16 cellular contexts compared by ENCODE assay signal in genomic region chr16:88760424-88761142, GRCh38. TPM values are rescaled to one million over a fixed set of nuclear protein-coding genes. Genes with fewer than 3 reads are reported as not detected.
DNase-seq lines count a peak whose midpoint lies in the region; ATAC-seq and TF ChIP-seq lines count a peak whose summit lies in the region.
"Had no signal": no experiment of that assay in that cellular context is flagged by ENCODE, and none has a peak within 500 bp of the region (broad histone marks: within the 10 kb centered on the region; RNA-seq: fewer than 3 reads in every experiment).

No MANE protein-coding gene starts in this region.

- TF ChIP-seq CTCF in MCF 10A (IDR thresholded peaks at IDR 0.05; ENCODE audit: unreplicated experiment) (no peak), mammary epithelial cell (conservative IDR thresholded peaks at IDR 0.05 in 1 of 2, IDR thresholded peaks at IDR 0.05 in 1 of 2; ENCODE audit: extremely low read depth in 1 of 2, insufficient read depth in 1 of 2, low read depth in 1 of 2, low read length in 2 of 2) (no peak), colonic mucosa (IDR thresholded peaks at IDR 0.05) (no peak), GM10266 (IDR thresholded peaks at IDR 0.05; ENCODE audit: control insufficient read depth, insufficient read depth, low read depth, missing control alignments) (no peak)

- BruUV-seq in MCF 10A (replicated peaks; lab: Mats Ljungman, UMichigan), result no TSS peak
- no TSS peak for BruUV-seq in mammary epithelial cell (replicated peaks; lab: Mats Ljungman, UMichigan)

- CTCF ChIA-PET in MCF 10A (lab: Yijun Ruan, JAX) (interaction anchor here (0.5 to 2.5 kb wide), 5 partner anchors 8 to 453 kb away, joined by 3 to 13 read pairs (median 3); no protein-coding TSS in a partner anchor), mammary epithelial cell (lab: Charles Lee; ENCODE audit: low non-redundant PET) (no interaction called here)

- DNase-seq in MCF 10A (ENCODE audit: unreplicated experiment) (peak; percentile 46), mammary epithelial cell (no peak), colonic mucosa (peak; percentile 77), GM10266 (ENCODE audit: extremely low spot score) (no peak)
- no peak for DNase-seq in activated T-cell treated with anti-CD3 and anti-CD28 coated beads, Interleukin-2, amount 50 U/mL, for 4 hours
- no peak for DNase-seq in stimulated activated CD4-positive, alpha-beta T cell treated with anti-CD3 and anti-CD28 coated beads, Interleukin-1b, Interleukin-23, amount 100 ng/mL, for 48 hours
- DNase-seq: DMS53, glutamatergic neuron, HFFc6, kidney glomerular epithelial cell, NCI-H524 treated with DMSO at 0.1 percent for 48 hours, small intestine had no signal

- H3K36me3 ChIP-seq in mammary epithelial cell (ENCODE audit: insufficient read depth, low read length) (no peaks in the 10 kb centered on the region), colonic mucosa (no peaks in the 10 kb centered on the region), mucosa of rectum (ENCODE audit: control insufficient read depth in 2 of 2, insufficient read depth in 2 of 2, low read length in 2 of 2) (no peaks in the 10 kb centered on the region)

- no peaks in the 10 kb centered on the region for H3K9me3 Mint-ChIP-seq in MCF 10A (ENCODE audit: unreplicated experiment)
- H3K9me3 Mint-ChIP-seq in activated T-cell treated with anti-CD3 and anti-CD28 coated beads, Interleukin-2, amount 50 U/mL, for 4 hours, result no peaks in the 10 kb centered on the region
- H3K9me3 Mint-ChIP-seq: HFFc6, nephron had no signal

- no peak overlapping the region for H3K4me3 Mint-ChIP-seq in MCF 10A (ENCODE audit: unreplicated experiment)
- H3K4me3 Mint-ChIP-seq in activated T-cell treated with anti-CD3 and anti-CD28 coated beads, Interleukin-2, amount 50 U/mL, for 4 hours, result no peak overlapping the region
- H3K4me3 Mint-ChIP-seq: HFFc6, nephron had no signal

- no peaks in the 10 kb centered on the region for H3K27me3 ChIP-seq in mammary epithelial cell (ENCODE audit: insufficient read depth, low read length)
- no peaks in the 10 kb centered on the region for H3K27me3 ChIP-seq in colonic mucosa
- no peaks in the 10 kb centered on the region for H3K27me3 ChIP-seq in mucosa of rectum (ENCODE audit: control insufficient read depth in 2 of 2, insufficient read depth in 2 of 2, low read length in 2 of 2)
- H3K27me3 ChIP-seq: suprapubic skin had no signal

- ATAC-seq in activated T-cell treated with anti-CD3 and anti-CD28 coated beads, Interleukin-2, amount 50 U/mL, for 4 hours, result no peak
- ATAC-seq in HG03095 (IDR thresholded peaks at IDR 0.05; ENCODE audit: unreplicated experiment), result no peak

- POLR2A ChIA-PET in MCF 10A (lab: Yijun Ruan, JAX), result interaction anchor here (0.6 kb wide), 1 partner anchor 143 kb away, joined by 3 read pairs; no protein-coding TSS in a partner anchor

- H3K9ac ChIP-seq in mammary epithelial cell (ENCODE audit: insufficient read depth, low read length), result no peak overlapping the region
- peak overlapping the region in 1 of 2 donors; percentile 68 for H3K9ac ChIP-seq in colonic mucosa (ENCODE audit: low read depth in 2 of 2, low read length in 2 of 2)
- H3K9ac ChIP-seq in mucosa of rectum (ENCODE audit: low read depth in 1 of 2, low read length in 2 of 2), result peak overlapping the region in 1 of 2 donors; percentile 53

- intact Hi-C loops in MCF 10A (cut with micrococcal nuclease), result no loop called here
- intact Hi-C loops in mammary epithelial cell (cut with micrococcal nuclease), result no loop called here
- intact Hi-C loops in colonic mucosa (cut with DNase I), result no loop called here

- H3K4me2 ChIP-seq in mammary epithelial cell (ENCODE audit: insufficient read depth, low read depth, low read length), result no peak overlapping the region

- dilution Hi-C loops in mammary epithelial cell (cut with HindIII; ENCODE audit: low sequenced_read_pairs), result no loop called here

- no peak overlapping the region for H2AFZ ChIP-seq in mammary epithelial cell (ENCODE audit: low read depth, low read length)

- peaks cover 97% of the 10 kb centered on the region for H3K79me2 ChIP-seq in mammary epithelial cell (ENCODE audit: insufficient read depth, low read length)

- H3K27ac ChIP-seq in mammary epithelial cell (ENCODE audit: insufficient read depth, low read depth, low read length) (no peak overlapping the region), colonic mucosa (peak overlapping the region; percentile 62), mucosa of rectum (ENCODE audit: low read depth in 2 of 2, low read length in 2 of 2) (peak overlapping the region; percentile 71 to 75)
- H3K27ac ChIP-seq: suprapubic skin had no signal

- H3K9me3 ChIP-seq in mammary epithelial cell (replicated peaks; ENCODE audit: insufficient read depth, low read length) (no peaks in the 10 kb centered on the region), colonic mucosa (no peaks in the 10 kb centered on the region), mucosa of rectum (ENCODE audit: control insufficient read depth in 2 of 2, low read length in 2 of 2) (no peaks in the 10 kb centered on the region)
- H3K9me3 ChIP-seq: suprapubic skin had no signal

- in situ Hi-C loops in mammary epithelial cell (cut with MboI; ENCODE audit: low sequenced_read_pairs in 2 of 2), result no loop called here

- H3K27me3 Mint-ChIP-seq in MCF 10A (ENCODE audit: insufficient read depth, unreplicated experiment), result no peaks in the 10 kb centered on the region
- no peaks in the 10 kb centered on the region for H3K27me3 Mint-ChIP-seq in activated T-cell treated with anti-CD3 and anti-CD28 coated beads, Interleukin-2, amount 50 U/mL, for 4 hours (ENCODE audit: low read depth)

- peaks cover 17% of the 10 kb centered on the region for H4K20me1 ChIP-seq in mammary epithelial cell (ENCODE audit: insufficient read depth, low read length)

- peaks cover 22% of the 10 kb centered on the region for H3K36me3 Mint-ChIP-seq in MCF 10A (ENCODE audit: insufficient read depth, unreplicated experiment)
- H3K36me3 Mint-ChIP-seq in activated T-cell treated with anti-CD3 and anti-CD28 coated beads, Interleukin-2, amount 50 U/mL, for 4 hours (ENCODE audit: insufficient read depth), result no peaks in the 10 kb centered on the region

- peaks cover under 1% of the 10 kb centered on the region for H3K4me1 Mint-ChIP-seq in MCF 10A (ENCODE audit: insufficient read depth, unreplicated experiment)
- H3K4me1 Mint-ChIP-seq in activated T-cell treated with anti-CD3 and anti-CD28 coated beads, Interleukin-2, amount 50 U/mL, for 4 hours (ENCODE audit: low read depth), result peaks cover 26% of the 10 kb centered on the region

- 90% methylated on average over 12 of the region's 24 CpGs for WGBS in mammary epithelial cell (ENCODE audit: low coverage, missing lambda C conversion rate)

- H3K4me1 ChIP-seq in mammary epithelial cell (ENCODE audit: insufficient read depth, low read length) (peaks cover 25% of the 10 kb centered on the region), colonic mucosa (peaks cover 39% of the 10 kb centered on the region), mucosa of rectum (ENCODE audit: control insufficient read depth in 2 of 2, insufficient read depth in 2 of 2, low read length in 2 of 2) (peaks cover 29 to 56% of the 10 kb centered on the region in 2 donors)

- H3K4me3 ChIP-seq in mammary epithelial cell (replicated peaks in 1 of 3; ENCODE audit: insufficient read depth in 1 of 3, low read depth in 2 of 3, low read length in 3 of 3), result no peak overlapping the region
- H3K4me3 ChIP-seq in colonic mucosa, result no peak overlapping the region
- H3K4me3 ChIP-seq in mucosa of rectum (ENCODE audit: low read length in 2 of 2), result peak overlapping the region in 1 of 2 donors; percentile 18
- H3K4me3 ChIP-seq: suprapubic skin had no signal

- H3K27ac Mint-ChIP-seq in MCF 10A (ENCODE audit: low read depth, unreplicated experiment), result no peak overlapping the region
- H3K27ac Mint-ChIP-seq: HFFc6, nephron had no signal

RNA-seq across cellular contexts. Expression of gene PIEZO1, which starts 24.4 kb away (rescaled TPM):
- total RNA-seq in MCF 10A (2022) (193 and 195 TPM in 2 replicates), mammary epithelial cell (100 to 1,000 TPM; 165 to 215 TPM), colonic mucosa (100 to 1,000 TPM; 104 to 118 TPM)
- polyA plus RNA-seq in mammary epithelial cell, result 144 TPM
- polyA minus RNA-seq in mammary epithelial cell, result 339 TPM
- total RNA-seq in activated T-cell treated with anti-CD3 and anti-CD28 coated beads, Interleukin-2, amount 50 U/mL, for 4 hours, result 100 to 1,000 TPM; 116 to 171 (median 139) TPM

RNA-seq across cellular contexts. Expression of gene CDT1, which starts 43.0 kb away (rescaled TPM):
- total RNA-seq in MCF 10A (2022), result 5.3 and 16.6 TPM in 2 replicates
- 10 to 100 TPM in 1 of 2 donors, 1 to 10 TPM in 1; 3.5 to 22.0 TPM for total RNA-seq in mammary epithelial cell
- polyA plus RNA-seq in mammary epithelial cell, result 13.6 TPM
- 20.1 TPM for polyA minus RNA-seq in mammary epithelial cell
- total RNA-seq in colonic mucosa, result 10 to 100 TPM; 14.9 to 71.7 TPM
- 10 to 100 TPM; 81.0 to 96.4 (median 87.2) TPM for total RNA-seq in activated T-cell treated with anti-CD3 and anti-CD28 coated beads, Interleukin-2, amount 50 U/mL, for 4 hours

RNA-seq across cellular contexts. Expression of gene APRT, which starts 51.1 kb away (rescaled TPM):
- total RNA-seq in MCF 10A (2022) (231 and 248 TPM in 2 replicates), mammary epithelial cell (100 to 1,000 TPM in 1 of 2 donors, 10 to 100 TPM in 1; 51.5 to 136 TPM), colonic mucosa (100 to 1,000 TPM; 103 to 273 TPM)
- polyA plus RNA-seq in mammary epithelial cell, result 145 TPM
- polyA minus RNA-seq in mammary epithelial cell, result 63.6 TPM
- total RNA-seq in activated T-cell treated with anti-CD3 and anti-CD28 coated beads, Interleukin-2, amount 50 U/mL, for 4 hours, result 100 to 1,000 TPM; 534 to 566 (median 566) TPM

RNA-seq across cellular contexts. Expression of gene CTU2, which starts 54.3 kb away (rescaled TPM):
- total RNA-seq in MCF 10A (2022) (26.9 and 40.8 TPM in 2 replicates), mammary epithelial cell (10 to 100 TPM; 13.2 to 26.5 TPM), colonic mucosa (10 to 100 TPM in 1 of 2 donors, 1 to 10 TPM in 1; 7.8 to 23.1 TPM)
- polyA plus RNA-seq in mammary epithelial cell, result 12.8 TPM
- polyA minus RNA-seq in mammary epithelial cell, result 12.3 TPM
- 100 to 1,000 TPM in 2 of 3 donors, 10 to 100 TPM in 1; 96.8 to 129 (median 116) TPM for total RNA-seq in activated T-cell treated with anti-CD3 and anti-CD28 coated beads, Interleukin-2, amount 50 U/mL, for 4 hours

RNA-seq across cellular contexts. Expression of gene RNF166, which starts 54.4 kb away (rescaled TPM):
- total RNA-seq in MCF 10A (2022) (17.5 and 18.5 TPM in 2 replicates), mammary epithelial cell (10 to 100 TPM in 1 of 2 donors, 1 to 10 TPM in 1; 9.8 to 11.2 TPM), colonic mucosa (1 to 10 TPM; 9.2 to 9.3 TPM)
- polyA plus RNA-seq in mammary epithelial cell, result 5.1 TPM
- 1.7 TPM for polyA minus RNA-seq in mammary epithelial cell
- 10 to 100 TPM; 28.0 to 45.7 (median 30.6) TPM for total RNA-seq in activated T-cell treated with anti-CD3 and anti-CD28 coated beads, Interleukin-2, amount 50 U/mL, for 4 hours

Comparison
In these comparisons a context has a peak if more than half of its experiments do, and no peak if none do; other contexts are left out.
1. DNase-seq: peak in MCF 10A (single experiment) and colonic mucosa (single experiment); none in mammary epithelial cell (single experiment), activated T-cell treated with anti-CD3 and anti-CD28 coated beads, Interleukin-2, amount 50 U/mL, for 4 hours (single experiment), GM10266 (single experiment) and stimulated activated CD4-positive, alpha-beta T cell treated with anti-CD3 and anti-CD28 coated beads, Interleukin-1b, Interleukin-23, amount 100 ng/mL, for 48 hours (single experiment).